8 cellular contexts compared by ENCODE assay signal in the genomic region with DNA sequence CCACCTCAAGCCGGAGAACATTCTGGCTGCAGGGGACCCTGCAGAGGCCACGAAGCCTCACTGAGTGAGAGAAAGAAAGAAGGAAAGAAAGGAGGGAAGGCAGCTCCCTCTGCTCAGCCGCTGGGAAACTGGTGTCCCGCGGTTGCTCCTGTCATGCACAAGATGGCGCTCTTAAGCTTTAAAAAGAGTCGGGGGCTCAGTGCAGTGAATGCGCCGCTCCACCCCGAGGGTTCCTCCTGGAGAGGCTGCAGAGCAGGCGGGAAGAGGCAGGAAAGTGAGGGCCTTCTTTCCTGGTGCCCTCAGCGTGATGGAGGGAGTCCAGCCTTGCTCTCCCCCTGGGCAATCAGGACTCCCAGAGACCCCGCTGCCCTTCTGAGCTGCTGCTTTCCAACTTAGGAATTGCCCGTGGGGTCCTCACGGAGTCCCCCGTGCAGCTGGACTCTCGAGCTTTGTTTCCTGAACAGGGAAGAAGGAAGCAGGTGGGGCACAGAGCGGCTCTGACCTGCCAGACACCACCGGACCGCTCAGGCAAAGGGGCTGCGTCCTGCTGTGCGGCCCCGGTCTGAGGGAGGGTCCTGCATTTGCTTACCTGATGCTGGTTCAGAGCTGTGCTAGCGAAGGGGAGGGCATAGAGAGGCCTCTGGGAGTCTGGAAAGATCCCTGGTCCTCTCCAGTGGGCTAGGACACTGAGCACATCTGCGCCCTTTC.
DNase-seq lines count a peak whose midpoint lies in the region; ATAC-seq and TF ChIP-seq lines count a peak whose summit lies in the region.

No MANE protein-coding gene starts in this region.

- peaks cover 4% of the 10 kb centered on the region for H3K4me1 ChIP-seq in Loucy (ENCODE audit: insufficient read depth, low read length, poor library complexity, severe bottlenecking)

- DNase-seq in DMS 273 (lab: John Stamatoyannopoulos, UW; ENCODE audit: unreplicated experiment) (peak; percentile 82), DMS 273 treated with DMSO at 0.1 percent for 48 hours (lab: John Stamatoyannopoulos, UW) (no peak), left kidney (ENCODE audit: low read depth, low spot score) (peak; percentile 92), NK-92 (lab: John Stamatoyannopoulos, UW; ENCODE audit: unreplicated experiment) (no peak), glomerular visceral epithelial cell (ENCODE audit: extremely low spot score) (no peak)
- peak; percentile 8 for DNase-seq in activated naive CD8-positive, alpha-beta T cell treated with anti-CD3 and anti-CD28 coated beads, Interleukin-2, amount 50 U/mL, for 24 hours

- H3K27me3 ChIP-seq in Loucy (ENCODE audit: insufficient read depth, low read length, poor library complexity, severe bottlenecking): no peaks in the 10 kb centered on the region

- H3K9me3 Mint-ChIP-seq in activated naive CD8-positive, alpha-beta T cell treated with anti-CD3 and anti-CD28 coated beads, Interleukin-2, amount 50 U/mL, for 24 hours: no peaks in the 10 kb centered on the region

- H4K20me1 ChIP-seq in Loucy (ENCODE audit: insufficient read depth, low read length, poor library complexity, severe bottlenecking): no peaks in the 10 kb centered on the region

- H3K9me3 ChIP-seq in Loucy (ENCODE audit: insufficient read depth, low read depth, low read length): no peaks in the 10 kb centered on the region

- no peak overlapping the region for H3K4me2 ChIP-seq in Loucy (ENCODE audit: low read depth, low read length, poor library complexity, severe bottlenecking)

- H3K27ac Mint-ChIP-seq in activated naive CD8-positive, alpha-beta T cell treated with anti-CD3 and anti-CD28 coated beads, Interleukin-2, amount 50 U/mL, for 24 hours: no peak overlapping the region

- H2AFZ ChIP-seq in Loucy (ENCODE audit: low read length): no peak overlapping the region

- TF ChIP-seq CTCF in Loucy (conservative IDR thresholded peaks at IDR 0.05; ENCODE audit: low read length): peak; percentile 86

- H3K36me3 ChIP-seq in Loucy (ENCODE audit: insufficient read depth, low read length): no peaks in the 10 kb centered on the region

- 0 out of 2 replicates have a peak, but pooled peaks cover 2% of the 10 kb centered on the region for H3K79me2 ChIP-seq in Loucy (ENCODE audit: insufficient read depth, low read length)

- H3K27me3 Mint-ChIP-seq in activated naive CD8-positive, alpha-beta T cell treated with anti-CD3 and anti-CD28 coated beads, Interleukin-2, amount 50 U/mL, for 24 hours: peaks cover 55% of the 10 kb centered on the region

- H3K9ac ChIP-seq in Loucy (ENCODE audit: low read depth, low read length, poor library complexity, severe bottlenecking): no peak overlapping the region

- no peak overlapping the region for H3K4me3 Mint-ChIP-seq in activated naive CD8-positive, alpha-beta T cell treated with anti-CD3 and anti-CD28 coated beads, Interleukin-2, amount 50 U/mL, for 24 hours

- no peak for ATAC-seq in activated naive CD8-positive, alpha-beta T cell treated with anti-CD3 and anti-CD28 coated beads, Interleukin-2, amount 50 U/mL, for 24 hours
- ATAC-seq in HG03432 (IDR thresholded peaks at IDR 0.05; ENCODE audit: unreplicated experiment): no peak

- H3K4me3 ChIP-seq in Loucy (ENCODE audit: low read length, poor library complexity, severe bottlenecking): no peak overlapping the region

- no peaks in the 10 kb centered on the region for H3K36me3 Mint-ChIP-seq in activated naive CD8-positive, alpha-beta T cell treated with anti-CD3 and anti-CD28 coated beads, Interleukin-2, amount 50 U/mL, for 24 hours (ENCODE audit: low read depth)

- no peaks in the 10 kb centered on the region for H3F3A ChIP-seq in Loucy (ENCODE audit: low read depth)

- H3K4me1 Mint-ChIP-seq in activated naive CD8-positive, alpha-beta T cell treated with anti-CD3 and anti-CD28 coated beads, Interleukin-2, amount 50 U/mL, for 24 hours: no peaks in the 10 kb centered on the region

- no peaks in the 10 kb centered on the region for H3K9me2 ChIP-seq in Loucy (replicated peaks; ENCODE audit: low read depth, low read length)

Comparison
In these comparisons a context has a peak if more than half of its experiments do, and no peak if none do; other contexts are left out.
1. DNase-seq: peak in DMS 273 (single experiment), activated naive CD8-positive, alpha-beta T cell treated with anti-CD3 and anti-CD28 coated beads, Interleukin-2, amount 50 U/mL, for 24 hours (single experiment) and left kidney (single experiment); none in DMS 273 treated with DMSO at 0.1 percent for 48 hours (single experiment), NK-92 (single experiment) and glomerular visceral epithelial cell (single experiment).